In the genomic region with DNA sequence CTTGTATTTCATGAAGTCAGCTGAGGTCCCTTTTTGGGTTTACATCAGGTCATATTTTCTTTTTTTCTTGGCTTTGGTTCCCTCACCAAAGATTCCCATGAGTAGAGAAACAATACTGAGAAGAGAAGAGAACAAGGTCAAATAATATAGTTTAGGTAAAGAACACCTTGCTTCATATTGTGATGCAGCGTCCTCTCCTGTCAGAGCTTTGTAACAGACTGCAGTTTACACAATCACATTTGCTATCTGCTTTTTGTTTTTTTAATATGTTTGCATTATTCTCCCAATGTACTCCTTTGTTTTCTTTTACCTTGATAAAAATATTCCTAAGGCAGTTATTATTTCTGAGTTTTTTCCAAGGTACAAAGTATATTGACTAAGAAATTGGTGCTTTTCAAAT, we compare ENCODE assay signal across 15 cellular contexts.
DNase-seq lines count a peak whose midpoint lies in the region; ATAC-seq and TF ChIP-seq lines count a peak whose summit lies in the region.
"Had no signal": no experiment of that assay in that cellular context is flagged by ENCODE, and none has a peak within 500 bp of the region (broad histone marks: within the 10 kb centered on the region; RNA-seq: fewer than 3 reads in every experiment).

No MANE protein-coding gene starts in this region.

- peaks cover 5% of the 10 kb centered on the region for H3K9me3 Mint-ChIP-seq in endodermal cell
- H3K9me3 Mint-ChIP-seq in mesothelial cell of epicardium, result peaks cover 4% of the 10 kb centered on the region
- H3K9me3 Mint-ChIP-seq: HFFc6 had no signal

- H3K4me3 Mint-ChIP-seq in endodermal cell (no peak overlapping the region), mesothelial cell of epicardium (no peak overlapping the region)
- H3K4me3 Mint-ChIP-seq: CD8-positive, alpha-beta memory T cell; HFFc6 had no signal

- no peaks in the 10 kb centered on the region for H3F3A ChIP-seq in SK-N-SH (replicated peaks; ENCODE audit: insufficient read depth)
- H3F3A ChIP-seq in OCI-LY1 (ENCODE audit: insufficient read depth, low read length), result no peaks in the 10 kb centered on the region

- no peaks in the 10 kb centered on the region for H3K27me3 ChIP-seq in SK-N-SH (ENCODE audit: insufficient read depth)
- H3K27me3 ChIP-seq in OCI-LY1 (ENCODE audit: insufficient read depth, low read length), result no peaks in the 10 kb centered on the region
- no peaks in the 10 kb centered on the region for H3K27me3 ChIP-seq in endodermal cell (ENCODE audit: control insufficient read depth, insufficient read depth, low read length, poor library complexity, severe bottlenecking)
- H3K27me3 ChIP-seq: BLaER1 had no signal

- no peak for DNase-seq in SK-N-SH
- no peak for DNase-seq in endodermal cell
- no peak for DNase-seq in activated naive CD4-positive, alpha-beta T cell (lab: John Stamatoyannopoulos, UW)
- no peak for DNase-seq in mesothelial cell of epicardium (ENCODE audit: low spot score in 2 of 2, unreplicated experiment in 2 of 2)
- DNase-seq in OCI-M2 (lab: John Stamatoyannopoulos, UW; ENCODE audit: unreplicated experiment), result no peak
- DNase-seq: 8988T; CD8-positive, alpha-beta memory T cell; COR-L47; HCEC 1CT; HFFc6; IMR-90 had no signal

- 93% methylated on average over 1 of the region's 1 CpG for WGBS in SK-N-SH (ENCODE audit: low lambda C conversion rate)
- 93 to 100% methylated on average over 1 of the region's 1 CpG for WGBS in endodermal cell (ENCODE audit: insufficient coverage in 1 of 2, insufficient read length in 1 of 2), 2 experiments

- H3K27ac ChIP-seq in SK-N-SH (ENCODE audit: low read depth in 2 of 2, low read length in 1 of 2) (no peak overlapping the region), OCI-LY1 (ENCODE audit: low read depth, low read length, poor library complexity, severe bottlenecking) (no peak overlapping the region), endodermal cell (ENCODE audit: low read depth, low read length) (no peak overlapping the region)
- H3K27ac ChIP-seq: BLaER1 had no signal

- no peak overlapping the region for H3K27ac Mint-ChIP-seq in endodermal cell
- H3K27ac Mint-ChIP-seq in mesothelial cell of epicardium, result no peak overlapping the region
- H3K27ac Mint-ChIP-seq: CD8-positive, alpha-beta memory T cell; HFFc6 had no signal

- H2AFZ ChIP-seq in SK-N-SH (ENCODE audit: low read depth), result no peak overlapping the region
- no peak overlapping the region for H2AFZ ChIP-seq in OCI-LY1 (ENCODE audit: low read length)

- no peak for TF ChIP-seq EP300 in SK-N-SH (IDR thresholded peaks at IDR 0.05; ENCODE audit: borderline replicate concordance in 1 of 2, low read depth in 1 of 2, low read length in 1 of 2)

- H3K9ac ChIP-seq in SK-N-SH (no peak overlapping the region), OCI-LY1 (ENCODE audit: low read length) (no peak overlapping the region), endodermal cell (ENCODE audit: extremely low read depth, low read length, poor library complexity, severe bottlenecking) (no peak overlapping the region)
- H3K9ac ChIP-seq: BLaER1 had no signal

- H3K4me1 Mint-ChIP-seq in endodermal cell (peaks cover 13% of the 10 kb centered on the region), mesothelial cell of epicardium (no peaks in the 10 kb centered on the region)
- H3K4me1 Mint-ChIP-seq: CD8-positive, alpha-beta memory T cell had no signal

- POLR2A ChIA-PET in SK-N-SH (lab: Yijun Ruan, JAX), result no interaction called here

- H3K4me2 ChIP-seq in SK-N-SH (no peak overlapping the region), OCI-LY1 (ENCODE audit: low read length) (no peak overlapping the region)
- H3K4me2 ChIP-seq: BLaER1 had no signal

- H3K36me3 Mint-ChIP-seq in endodermal cell (ENCODE audit: low read depth) (no peaks in the 10 kb centered on the region), mesothelial cell of epicardium (no peaks in the 10 kb centered on the region)
- H3K36me3 Mint-ChIP-seq: CD8-positive, alpha-beta memory T cell had no signal

- H3K79me2 ChIP-seq in SK-N-SH (ENCODE audit: insufficient read depth) (no peaks in the 10 kb centered on the region), OCI-LY1 (ENCODE audit: insufficient read depth, low read length) (no peaks in the 10 kb centered on the region)

- TF ChIP-seq CTCF in SK-N-SH (IDR thresholded peaks at IDR 0.05) (no peak), OCI-LY1 (IDR thresholded peaks at IDR 0.05; ENCODE audit: low read length) (peak; percentile 20; the same call in 1 of the 2 replicates), endodermal cell (conservative IDR thresholded peaks at IDR 0.05) (peak; percentile 42), mesothelial cell of epicardium (IDR thresholded peaks at IDR 0.05; ENCODE audit: unreplicated experiment) (no peak)

- no peaks in the 10 kb centered on the region for H4K20me1 ChIP-seq in SK-N-SH (ENCODE audit: insufficient read depth)
- no peaks in the 10 kb centered on the region for H4K20me1 ChIP-seq in OCI-LY1 (ENCODE audit: insufficient read depth, low read length)
- H4K20me1 ChIP-seq: BLaER1 had no signal

- H3K36me3 ChIP-seq in SK-N-SH (replicated peaks in 1 of 2; ENCODE audit: control insufficient read depth in 1 of 2, insufficient read depth in 2 of 2, low read length in 1 of 2) (no peaks in the 10 kb centered on the region), OCI-LY1 (ENCODE audit: insufficient read depth, low read length) (no peaks in the 10 kb centered on the region), endodermal cell (ENCODE audit: control insufficient read depth, insufficient read depth, low read length) (no peaks in the 10 kb centered on the region)
- H3K36me3 ChIP-seq: BLaER1 had no signal

- H3K4me3 ChIP-seq in SK-N-SH (ENCODE audit: low read depth in 2 of 2, low read length in 1 of 2) (no peak overlapping the region), OCI-LY1 (ENCODE audit: low read depth, low read length, poor library complexity, severe bottlenecking) (no peak overlapping the region), endodermal cell (ENCODE audit: low read length) (no peak overlapping the region)
- H3K4me3 ChIP-seq: BLaER1, K562 had no signal

- H3K9me2 ChIP-seq in SK-N-SH, result no peaks in the 10 kb centered on the region
- no peaks in the 10 kb centered on the region for H3K9me2 ChIP-seq in OCI-LY1 (ENCODE audit: low read depth, low read length)

- H3K9me3 ChIP-seq in SK-N-SH (no peaks in the 10 kb centered on the region), OCI-LY1 (ENCODE audit: low read length) (no peaks in the 10 kb centered on the region), endodermal cell (ENCODE audit: control insufficient read depth, low read length) (peaks cover 8% of the 10 kb centered on the region)

- no peak for ATAC-seq in SK-N-SH treated with all-trans-retinoic acid at 6 μM for 48 hours
- ATAC-seq: K562 had no signal

- CTCF ChIA-PET in SK-N-SH (lab: Yijun Ruan, JAX), result interaction anchor here (1.2 kb wide), 1 partner anchor 17 kb away, joined by 3 read pairs; no protein-coding TSS in a partner anchor

- H3K4me1 ChIP-seq in SK-N-SH (ENCODE audit: control insufficient read depth in 1 of 2, insufficient read depth in 2 of 2, low read depth in 1 of 2, low read length in 1 of 2) (peaks cover 0 to 3% of the 10 kb centered on the region in 2 experiments; a peak in 2 of 4 replicates), OCI-LY1 (ENCODE audit: insufficient read depth, low read length, severe bottlenecking) (no peaks in the 10 kb centered on the region), endodermal cell (ENCODE audit: control insufficient read depth, insufficient read depth, low read length) (no peaks in the 10 kb centered on the region)
- H3K4me1 ChIP-seq: BLaER1 had no signal

- H3K27me3 Mint-ChIP-seq in endodermal cell (ENCODE audit: insufficient read depth) (no peaks in the 10 kb centered on the region), mesothelial cell of epicardium (ENCODE audit: low read depth) (peaks cover 15% of the 10 kb centered on the region)
- H3K27me3 Mint-ChIP-seq: CD8-positive, alpha-beta memory T cell had no signal

- 0 out of 2 replicates have a peak, but pooled peaks have one; percentile 7 for TF ChIP-seq RAD21 in SK-N-SH (IDR thresholded peaks at IDR 0.05; ENCODE audit: low read length)

TF ChIP-seq in SK-N-SH, 30 proteins besides CTCF, POLR2A, EP300 and RAD21:
- TF ChIP-seq RXRA (IDR thresholded peaks at IDR 0.05; ENCODE audit: borderline replicate concordance, low read depth) (no peak), RFX5 (IDR thresholded peaks at IDR 0.05; ENCODE audit: low read length) (no peak), EZH2phosphoT487 (IDR thresholded peaks at IDR 0.05; ENCODE audit: borderline replicate concordance, low read depth) (no peak), TEAD4 (IDR thresholded peaks at IDR 0.05; ENCODE audit: borderline replicate concordance, insufficient read depth) (no peak)
- TF ChIP-seq, protein P1, sequence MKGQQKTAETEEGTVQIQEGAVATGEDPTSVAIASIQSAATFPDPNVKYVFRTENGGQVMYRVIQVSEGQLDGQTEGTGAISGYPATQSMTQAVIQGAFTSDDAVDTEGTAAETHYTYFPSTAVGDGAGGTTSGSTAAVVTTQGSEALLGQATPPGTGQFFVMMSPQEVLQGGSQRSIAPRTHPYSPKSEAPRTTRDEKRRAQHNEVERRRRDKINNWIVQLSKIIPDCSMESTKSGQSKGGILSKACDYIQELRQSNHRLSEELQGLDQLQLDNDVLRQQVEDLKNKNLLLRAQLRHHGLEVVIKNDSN (IDR thresholded peaks at IDR 0.05; ENCODE audit: borderline replicate concordance, low read depth), result no peak

TF ChIP-seq in SK-N-SH treated with all-trans-retinoic acid at 6 μM for 48 hours, 23 proteins besides CTCF, POLR2A, EP300 and RAD21 (continues in another document):
- TF ChIP-seq ARNTL (CRISPR knock-in tag; IDR thresholded peaks at IDR 0.05; ENCODE audit: borderline replicate concordance, low read depth), result no peak
- TF ChIP-seq, protein P2, sequence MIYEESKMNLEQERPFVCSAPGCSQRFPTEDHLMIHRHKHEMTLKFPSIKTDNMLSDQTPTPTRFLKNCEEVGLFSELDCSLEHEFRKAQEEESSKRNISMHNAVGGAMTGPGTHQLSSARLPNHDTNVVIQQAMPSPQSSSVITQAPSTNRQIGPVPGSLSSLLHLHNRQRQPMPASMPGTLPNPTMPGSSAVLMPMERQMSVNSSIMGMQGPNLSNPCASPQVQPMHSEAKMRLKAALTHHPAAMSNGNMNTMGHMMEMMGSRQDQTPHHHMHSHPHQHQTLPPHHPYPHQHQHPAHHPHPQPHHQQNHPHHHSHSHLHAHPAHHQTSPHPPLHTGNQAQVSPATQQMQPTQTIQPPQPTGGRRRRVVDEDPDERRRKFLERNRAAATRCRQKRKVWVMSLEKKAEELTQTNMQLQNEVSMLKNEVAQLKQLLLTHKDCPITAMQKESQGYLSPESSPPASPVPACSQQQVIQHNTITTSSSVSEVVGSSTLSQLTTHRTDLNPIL (CRISPR knock-in tag; IDR thresholded peaks at IDR 0.05; ENCODE audit: low read depth), result no peak

Comparison
In these comparisons a context has a peak if more than half of its experiments do, and no peak if none do; other contexts are left out.
1. CTCF ChIP-seq: peak in OCI-LY1 (single experiment) and endodermal cell (single experiment); none in SK-N-SH (single experiment) and mesothelial cell of epicardium (single experiment).